In genomic region chr2:126736133-126736874, GRCh38 we compare ENCODE assay signal across 18 cellular contexts.
DNase-seq lines count a peak whose midpoint lies in the region; ATAC-seq and TF ChIP-seq lines count a peak whose summit lies in the region.
"Had no signal": no experiment of that assay in that cellular context is flagged by ENCODE, and none has a peak within 500 bp of the region (broad histone marks: within the 10 kb centered on the region; RNA-seq: fewer than 3 reads in every experiment).

No MANE protein-coding gene starts in this region.

- H3K27me3 Mint-ChIP-seq in endothelial cell (ENCODE audit: unreplicated experiment) = no peaks in the 10 kb centered on the region
- H3K27me3 Mint-ChIP-seq: B cell; brain; naive thymus-derived CD8-positive, alpha-beta T cell had no signal

- peak; percentile 100 for ATAC-seq in left colon
- no peak for ATAC-seq in GM19463 (IDR thresholded peaks at IDR 0.05; ENCODE audit: unreplicated experiment)
- no peak for ATAC-seq in HG03520 (IDR thresholded peaks at IDR 0.05; ENCODE audit: unreplicated experiment)
- ATAC-seq: left ventricle myocardium superior; naive thymus-derived CD8-positive, alpha-beta T cell; psoas muscle had no signal

- no peak overlapping the region for H3K4me3 Mint-ChIP-seq in endothelial cell (ENCODE audit: unreplicated experiment)
- H3K4me3 Mint-ChIP-seq: activated naive CD4-positive, alpha-beta T cell treated with anti-CD3 and anti-CD28 coated beads for 36 hours; B cell; brain had no signal

- no peak overlapping the region for H3K4me3 ChIP-seq in AG10803 (ENCODE audit: low read length)
- H3K4me3 ChIP-seq: psoas muscle had no signal

- peaks cover 7% of the 10 kb centered on the region for H3K4me1 Mint-ChIP-seq in endothelial cell (ENCODE audit: unreplicated experiment)
- H3K4me1 Mint-ChIP-seq: B cell, brain had no signal

- H3K27ac Mint-ChIP-seq in endothelial cell (ENCODE audit: unreplicated experiment) = no peak overlapping the region
- H3K27ac Mint-ChIP-seq: activated naive CD4-positive, alpha-beta T cell treated with anti-CD3 and anti-CD28 coated beads for 36 hours; B cell; brain had no signal

- H3K9me3 Mint-ChIP-seq in endothelial cell (ENCODE audit: unreplicated experiment) = no peaks in the 10 kb centered on the region
- H3K9me3 Mint-ChIP-seq: activated naive CD4-positive, alpha-beta T cell treated with anti-CD3 and anti-CD28 coated beads for 36 hours; naive thymus-derived CD8-positive, alpha-beta T cell had no signal

- intact Hi-C loops in left colon (cut with DNase I, micrococcal nuclease) = no loop called here

- peak; percentile 42 for DNase-seq in AG10803 (ENCODE audit: low read depth)
- peak; percentile 20 for DNase-seq in HT1080 (ENCODE audit: low read depth)
- peak; percentile 1 for DNase-seq in amniotic epithelial cell (ENCODE audit: low read depth)
- peak; percentile 54 to 56 for DNase-seq in left colon
- DNase-seq in endothelial cell (ENCODE audit: low spot score) = no peak
- no peak for DNase-seq in kidney tubule cell (ENCODE audit: low spot score)
- DNase-seq: activated CD4-positive, CD25-positive, alpha-beta regulatory T cell treated with anti-CD3 and anti-CD28 coated beads, Interleukin-2, amount 50 U/mL, for 72 hours; activated naive CD4-positive, alpha-beta T cell treated with anti-CD3 and anti-CD28 coated beads for 36 hours; left ventricle myocardium superior; naive thymus-derived CD8-positive, alpha-beta T cell; NCI-H1092 treated with DMSO at 0.1 percent for 48 hours; psoas muscle; Right ventricle myocardium superior; stimulated activated CD4-positive, alpha-beta T cell treated with anti-CD3 and anti-CD28 coated beads, Interleukin-15, amount 100 ng/mL, for 24 hours had no signal

- TF ChIP-seq CTCF in AG10803 (conservative IDR thresholded peaks at IDR 0.05; ENCODE audit: low read length) (no peak), endothelial cell (IDR thresholded peaks at IDR 0.05; ENCODE audit: unreplicated experiment) (no peak)

- peaks cover 4% of the 10 kb centered on the region for H3K36me3 Mint-ChIP-seq in endothelial cell (ENCODE audit: low read depth, unreplicated experiment)
- H3K36me3 Mint-ChIP-seq: brain; naive thymus-derived CD8-positive, alpha-beta T cell had no signal

Comparison
In these comparisons a context has a peak if more than half of its experiments do, and no peak if none do; other contexts are left out.
1. DNase-seq: peak in AG10803 (single experiment), HT1080 (single experiment), amniotic epithelial cell (single experiment) and left colon (2 of 2); none in endothelial cell (single experiment) and kidney tubule cell (single experiment).